Comparison of ENCODE assay signal across 9 cellular contexts in the genomic region with DNA sequence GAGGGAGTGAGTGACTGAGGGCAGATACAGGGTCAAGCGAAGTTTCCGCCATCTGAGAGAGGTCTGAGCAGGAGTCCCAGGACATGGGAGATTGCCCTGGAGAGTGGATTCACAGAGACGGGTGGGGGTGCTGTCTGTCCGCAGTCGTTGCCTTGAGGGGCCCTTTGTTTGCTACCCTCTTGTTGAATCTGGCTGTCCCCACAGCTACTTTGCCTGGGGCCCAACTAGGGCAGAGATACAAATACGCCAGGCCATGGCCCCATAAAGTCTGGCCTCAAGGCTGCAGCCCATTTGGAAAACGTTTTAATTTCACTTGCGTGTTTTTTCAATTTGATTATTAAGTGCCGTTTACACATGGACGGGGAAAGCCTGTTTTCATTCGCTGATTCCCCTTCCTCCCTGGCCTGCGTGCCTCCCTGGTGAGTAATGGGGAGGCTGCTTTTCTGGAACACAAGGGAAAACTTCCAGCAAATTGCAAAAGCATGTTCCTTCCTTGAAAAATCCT.
DNase-seq lines count a peak whose midpoint lies in the region; ATAC-seq, FAIRE-seq and TF ChIP-seq lines count a peak whose summit lies in the region.
"Had no signal": no experiment of that assay in that cellular context is flagged by ENCODE, and none has a peak within 500 bp of the region (broad histone marks: within the 10 kb centered on the region; RNA-seq: fewer than 3 reads in every experiment).

No MANE protein-coding gene starts in this region.

- no peak overlapping the region for H3K4me2 ChIP-seq in H1 (ENCODE audit: insufficient read depth in 1 of 2, low read depth in 2 of 2, low read length in 2 of 2)
- H3K4me2 ChIP-seq: PC-9 had no signal

- TF ChIP-seq POLR2A in H1 (IDR thresholded peaks at IDR 0.05; ENCODE audit: control extremely low read depth in 1 of 2, low read depth in 2 of 2, low read length in 2 of 2), result no peak

- peaks cover 0 to 5% (median 0%) of the 10 kb centered on the region in 4 experiments; a peak in 1 of 7 replicates for H3K4me1 ChIP-seq in H1 (replicated peaks in 1 of 4; ENCODE audit: control insufficient read depth in 3 of 4, insufficient read depth in 4 of 4, low read length in 3 of 4)
- peaks cover 7 to 26% of the 10 kb centered on the region in 2 donors for H3K4me1 ChIP-seq in thoracic aorta (ENCODE audit: control insufficient read depth in 1 of 2, low read depth in 2 of 2)
- no peaks in the 10 kb centered on the region for H3K4me1 ChIP-seq in kidney (ENCODE audit: control insufficient read depth in 1 of 2, insufficient read depth in 1 of 2, low read depth in 1 of 2, low read length in 2 of 2)

- no peaks in the 10 kb centered on the region for H3K79me2 ChIP-seq in H1 (ENCODE audit: control insufficient read depth in 1 of 2, insufficient read depth in 2 of 2, low read length in 2 of 2)

- no peak overlapping the region for H4K5ac ChIP-seq in H1 (ENCODE audit: insufficient read length, low read depth, low read length)

- H2AK5ac ChIP-seq in H1 (ENCODE audit: low read depth, low read length), result no peak overlapping the region

- H2BK120ac ChIP-seq in H1 (replicated peaks; ENCODE audit: low read depth, low read length), result no peak overlapping the region

- H3K4me3 ChIP-seq in H1 (ENCODE audit: extremely low read depth in 1 of 4, insufficient read depth in 2 of 4, low read depth in 3 of 4, low read length in 4 of 4) (no peak overlapping the region), thoracic aorta (peak overlapping the region; percentile 50), kidney (ENCODE audit: low read length in 2 of 2) (no peak overlapping the region)
- H3K4me3 ChIP-seq: PC-9 had no signal

- H2BK20ac ChIP-seq in H1 (ENCODE audit: low read length), result peak overlapping the region; percentile 15; the same call in 1 of the 2 replicates

- H4K8ac ChIP-seq in H1 (ENCODE audit: extremely low read depth, insufficient read depth, low read length), result peak overlapping the region; percentile 75; the same call in 1 of the 2 replicates

- no peaks in the 10 kb centered on the region for H3K27me3 ChIP-seq in H1 (replicated peaks in 1 of 4; ENCODE audit: control insufficient read depth in 3 of 4, extremely low read depth in 1 of 4, insufficient read depth in 3 of 4, low read length in 3 of 4)
- H3K27me3 ChIP-seq in thoracic aorta (replicated peaks; ENCODE audit: insufficient read depth), result no peaks in the 10 kb centered on the region

- H2AFZ ChIP-seq in H1 (ENCODE audit: low read length), result 0 out of 2 replicates have a peak overlapping the region, but pooled peaks have one; percentile 87
- H2AFZ ChIP-seq: PC-9 had no signal

- CTCF ChIA-PET in H1 (lab: Charles Lee; ENCODE audit: partially characterized antibody), result interaction anchor here (1.0 to 1.1 kb wide), 2 partner anchors 9 to 13 kb away, joined by 3 read pairs; no protein-coding TSS in a partner anchor

- DNase-seq in HS-5 (ENCODE audit: low read depth) (peak; percentile 76), H1 (ENCODE audit: low read depth in 1 of 2, low spot score in 2 of 2) (no peak), mesenteric fat pad (ENCODE audit: low spot score) (peak; percentile 82), thoracic aorta (ENCODE audit: low spot score) (peak; percentile 47), DMS 273 (lab: John Stamatoyannopoulos, UW; ENCODE audit: unreplicated experiment) (no peak), kidney (no peak), RPMI8226 (no peak)
- no peak for DNase-seq in activated CD4-positive, alpha-beta T cell treated with anti-CD3 and anti-CD28 coated beads for 4 hours

- peak overlapping the region; percentile 25 for H4K91ac ChIP-seq in H1 (replicated peaks; ENCODE audit: insufficient read length, low read length)

- FAIRE-seq in H1 (lab: Jason Lieb, UNC) (no peak), kidney (lab: Jason Lieb, UNC) (no peak)

- H4K20me1 ChIP-seq in H1 (replicated peaks in 1 of 2; ENCODE audit: control insufficient read depth in 1 of 2, insufficient read depth in 2 of 2, low read length in 2 of 2), result no peaks in the 10 kb centered on the region

- H3K79me1 ChIP-seq in H1 (ENCODE audit: low read depth, low read length), result no peaks in the 10 kb centered on the region

- peak overlapping the region; percentile 15; the same call in 1 of the 2 replicates for H2BK5ac ChIP-seq in H1 (ENCODE audit: low read depth, low read length)

- no peak overlapping the region for H3K27ac ChIP-seq in H1 (ENCODE audit: low read depth, low read length)
- peak overlapping the region; percentile 74 to 81 for H3K27ac ChIP-seq in thoracic aorta
- no peak overlapping the region for H3K27ac ChIP-seq in kidney (ENCODE audit: low read depth in 2 of 2, low read length in 2 of 2)
- H3K27ac ChIP-seq: PC-9 had no signal

- TF ChIP-seq EP300 in H1 (IDR thresholded peaks at IDR 0.05; ENCODE audit: borderline replicate concordance in 1 of 2, low read depth in 2 of 2, low read length in 2 of 2), result no peak

- H2BK12ac ChIP-seq in H1 (ENCODE audit: low read depth, low read length), result 0 out of 2 replicates have a peak overlapping the region, but pooled peaks have one; percentile 63

- ATAC-seq in thoracic aorta (ENCODE audit: insufficient number of reproducible peaks, low FRiP score, low read depth), result no peak

- H3K9me3 ChIP-seq in H1 (ENCODE audit: insufficient read depth in 2 of 2, low read depth in 1 of 2, low read length in 1 of 2) (no peaks in the 10 kb centered on the region), thoracic aorta (no peaks in the 10 kb centered on the region), kidney (ENCODE audit: control insufficient read depth in 1 of 2, low read length in 2 of 2) (no peaks in the 10 kb centered on the region)

- no peak for TF ChIP-seq CTCF in H1 (IDR thresholded peaks at IDR 0.05; ENCODE audit: control extremely low read depth in 1 of 3, insufficient read depth in 1 of 3, low read depth in 1 of 3, low read length in 3 of 3)
- TF ChIP-seq CTCF in thoracic aorta (IDR thresholded peaks at IDR 0.05), result no peak
- TF ChIP-seq CTCF in kidney (IDR thresholded peaks at IDR 0.05; ENCODE audit: borderline replicate concordance, extremely low read depth, insufficient read depth), result no peak

- H3K36me3 ChIP-seq in H1 (ENCODE audit: control insufficient read depth in 2 of 4, insufficient read depth in 4 of 4, low read length in 3 of 4) (no peaks in the 10 kb centered on the region), thoracic aorta (no peaks in the 10 kb centered on the region), kidney (ENCODE audit: control insufficient read depth in 1 of 2, insufficient read depth in 2 of 2, low read length in 2 of 2) (no peaks in the 10 kb centered on the region)

- H2BK15ac ChIP-seq in H1 (ENCODE audit: low read length), result peak overlapping the region; percentile 81; the same call in 1 of the 2 replicates

- TF ChIP-seq RAD21 in H1 (IDR thresholded peaks at IDR 0.05 in 1 of 2, conservative IDR thresholded peaks at IDR 0.05 in 1 of 2; ENCODE audit: low read depth in 2 of 2, low read length in 2 of 2), result no peak

- H3K23me2 ChIP-seq in H1 (ENCODE audit: low read depth, low read length), result 0 out of 2 replicates have a peak, but pooled peaks cover 1% of the 10 kb centered on the region

- POLR2A ChIA-PET in H1 (lab: Charles Lee; ENCODE audit: partially characterized antibody), result interaction anchor here (1.6 kb wide), 1 partner anchor 8 kb away, joined by 3 read pairs; no protein-coding TSS in a partner anchor

- H3K9ac ChIP-seq in H1 (replicated peaks in 1 of 4; ENCODE audit: extremely low read depth in 1 of 4, low read depth in 3 of 4, low read length in 3 of 4), result no peak overlapping the region
- H3K9ac ChIP-seq in kidney (ENCODE audit: low read length in 2 of 2), result no peak overlapping the region

- intact Hi-C loops in kidney (cut with DNase I), result no loop called here

- H3K56ac ChIP-seq in H1 (replicated peaks; ENCODE audit: insufficient read length, low read depth, low read length), result no peak overlapping the region

- H3K23ac ChIP-seq in H1 (ENCODE audit: insufficient read length), result no peak overlapping the region

- no peak overlapping the region for H3K4ac ChIP-seq in H1 (replicated peaks; ENCODE audit: insufficient read length, low read depth, low read length)

- 81% methylated on average over 12 of the region's 12 CpGs; no CpG with 5 or more reads in 1 of the 2 experiments for WGBS in H1 (ENCODE audit: extremely low coverage in 1 of 2, insufficient coverage in 1 of 2, insufficient read length in 1 of 2, insufficient replicate concordance in 2 of 2, low coverage in 1 of 2, low lambda C conversion rate in 2 of 2, missing lambda C conversion rate in 1 of 2), 2 experiments

- H3K14ac ChIP-seq in H1 (ENCODE audit: insufficient read length), result no peak overlapping the region

- no peak overlapping the region; the same call in 1 of the 2 replicates for H3K18ac ChIP-seq in H1 (ENCODE audit: extremely low read depth, low read length)

TF ChIP-seq in H1, 55 proteins besides CTCF, POLR2A, EP300 and RAD21:
- TF ChIP-seq SP2 (IDR thresholded peaks at IDR 0.05; ENCODE audit: low read length), result no peak
- TF ChIP-seq KDM5A (IDR thresholded peaks at IDR 0.05; ENCODE audit: low read length), result no peak
- TF ChIP-seq, protein P1, sequence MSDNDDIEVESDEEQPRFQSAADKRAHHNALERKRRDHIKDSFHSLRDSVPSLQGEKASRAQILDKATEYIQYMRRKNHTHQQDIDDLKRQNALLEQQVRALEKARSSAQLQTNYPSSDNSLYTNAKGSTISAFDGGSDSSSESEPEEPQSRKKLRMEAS (IDR thresholded peaks at IDR 0.05), result no peak
- TF ChIP-seq ATF3 (IDR thresholded peaks at IDR 0.05; ENCODE audit: insufficient read depth, low read depth, low read length), result no peak
- TF ChIP-seq CTBP2 (IDR thresholded peaks at IDR 0.05; ENCODE audit: borderline replicate concordance, insufficient read depth, insufficient read length, low read length), result no peak
- no peak for TF ChIP-seq SRF (IDR thresholded peaks at IDR 0.05; ENCODE audit: low read depth, low read length)
- no peak for TF ChIP-seq CBX5 (IDR thresholded peaks at IDR 0.05; ENCODE audit: low read depth, low read length)
- TF ChIP-seq SIN3A (conservative IDR thresholded peaks at IDR 0.05 in 1 of 2, IDR thresholded peaks at IDR 0.05 in 1 of 2; ENCODE audit: low read depth in 1 of 2, low read length in 2 of 2), result no peak

Comparison
In these comparisons a context has a peak if more than half of its experiments do, and no peak if none do; other contexts are left out.
1. DNase-seq: peak in HS-5 (single experiment), mesenteric fat pad (single experiment) and thoracic aorta (single experiment); none in H1 (0 of 2), DMS 273 (single experiment), activated CD4-positive, alpha-beta T cell treated with anti-CD3 and anti-CD28 coated beads for 4 hours (0 of 2), kidney (single experiment) and RPMI8226 (single experiment).
2. H3K27ac ChIP-seq: peak in thoracic aorta (2 of 2); none in H1 (single experiment) and kidney (0 of 2).